7 cellular contexts compared by ENCODE assay signal in the genomic region with DNA sequence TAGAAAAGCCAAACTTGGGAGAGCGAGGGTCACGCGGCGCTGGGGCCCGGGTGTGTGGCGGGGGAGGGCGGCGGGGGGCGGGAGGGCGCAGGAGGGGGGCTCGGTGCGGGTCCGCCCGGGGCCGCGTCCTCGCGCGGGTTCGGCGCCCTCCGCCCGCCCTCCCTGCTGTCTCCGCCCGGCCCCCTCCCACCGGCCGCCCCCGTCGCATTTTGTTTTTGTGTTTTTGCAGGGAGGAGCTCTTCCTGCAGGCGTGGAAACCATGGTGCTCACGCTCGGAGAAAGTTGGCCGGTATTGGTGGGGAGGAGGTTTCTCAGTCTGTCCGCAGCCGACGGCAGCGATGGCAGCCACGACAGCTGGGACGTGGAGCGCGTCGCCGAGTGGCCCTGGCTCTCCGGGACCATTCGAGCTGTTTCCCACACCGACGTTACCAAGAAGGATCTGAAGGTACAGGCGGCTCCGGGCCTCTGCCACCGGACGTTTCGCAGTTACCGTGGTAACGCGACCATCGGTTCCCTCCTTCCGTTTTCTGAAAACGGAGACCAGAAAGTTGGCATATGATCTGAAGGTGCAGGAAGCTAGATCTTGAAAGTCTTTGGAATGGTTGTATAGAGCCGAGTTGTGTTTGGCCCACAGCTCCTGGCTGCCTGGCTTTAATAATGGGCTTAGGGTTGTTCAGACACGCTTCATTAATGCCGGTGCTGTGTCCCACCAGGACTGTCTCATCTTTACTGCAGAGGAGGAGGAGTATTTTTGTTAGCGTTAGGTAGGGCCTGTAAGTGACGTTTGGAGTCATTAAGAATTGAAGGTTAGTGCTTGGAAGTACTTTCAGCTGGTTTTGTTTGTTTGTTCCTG. TPM values are rescaled to one million over a fixed set of nuclear protein-coding genes. Genes with fewer than 3 reads are reported as not detected.
DNase-seq lines count a peak whose midpoint lies in the region; ATAC-seq and TF ChIP-seq lines count a peak whose summit lies in the region.

No MANE protein-coding gene starts in this region.

- peak overlapping the region; percentile 84 for H3K4me3 ChIP-seq in OCI-LY1 (ENCODE audit: low read depth, low read length, poor library complexity, severe bottlenecking)
- H3K4me3 ChIP-seq in muscle layer of duodenum (ENCODE audit: low read depth in 1 of 2, low read length in 2 of 2), result peak overlapping the region; percentile 92 to 99

- H3K4me3 Mint-ChIP-seq in activated T-cell treated with anti-CD3 and anti-CD28 coated beads, Interleukin-2, amount 50 U/mL, for 24 hours, result peak overlapping the region; percentile 89

- no peaks in the 10 kb centered on the region for H4K20me1 ChIP-seq in OCI-LY1 (ENCODE audit: insufficient read depth, low read length)

- H3K79me2 ChIP-seq in OCI-LY1 (ENCODE audit: insufficient read depth, low read length), result peaks cover 42% of the 10 kb centered on the region

- H3F3A ChIP-seq in OCI-LY1 (ENCODE audit: insufficient read depth, low read length), result no peaks in the 10 kb centered on the region

- H3K9ac ChIP-seq in OCI-LY1 (ENCODE audit: low read length), result peak overlapping the region; percentile 65

- ATAC-seq in GM18498 (IDR thresholded peaks at IDR 0.05; ENCODE audit: unreplicated experiment), result peak; percentile 22
- ATAC-seq in HG02943 (IDR thresholded peaks at IDR 0.05; ENCODE audit: low read depth, unreplicated experiment), result peak; percentile 26
- peak; percentile 15 for ATAC-seq in esophagus mucosa

- no peaks in the 10 kb centered on the region for H3K27me3 ChIP-seq in OCI-LY1 (ENCODE audit: insufficient read depth, low read length)
- H3K27me3 ChIP-seq in muscle layer of duodenum (ENCODE audit: low read depth, low read length), result no peaks in the 10 kb centered on the region

- no peaks in the 10 kb centered on the region for H3K9me2 ChIP-seq in OCI-LY1 (ENCODE audit: low read depth, low read length)

- H3K27ac Mint-ChIP-seq in activated T-cell treated with anti-CD3 and anti-CD28 coated beads, Interleukin-2, amount 50 U/mL, for 24 hours, result peak overlapping the region; percentile 98

- H2AFZ ChIP-seq in OCI-LY1 (ENCODE audit: low read length), result no peak overlapping the region

- H3K9me3 ChIP-seq in OCI-LY1 (ENCODE audit: low read length) (peaks cover 16% of the 10 kb centered on the region), muscle layer of duodenum (ENCODE audit: control insufficient read depth in 1 of 2, low read length in 2 of 2) (peaks cover 7 to 9% of the 10 kb centered on the region in 2 donors)

- no peak for TF ChIP-seq CTCF in OCI-LY1 (IDR thresholded peaks at IDR 0.05; ENCODE audit: low read length)

- no peaks in the 10 kb centered on the region for H3K27me3 Mint-ChIP-seq in activated T-cell treated with anti-CD3 and anti-CD28 coated beads, Interleukin-2, amount 50 U/mL, for 24 hours

- H3K27ac ChIP-seq in OCI-LY1 (ENCODE audit: low read depth, low read length, poor library complexity, severe bottlenecking) (peak overlapping the region; percentile 96), muscle layer of duodenum (ENCODE audit: low read length) (peak overlapping the region; percentile 99)

- peak; percentile 77 for DNase-seq in activated T-cell treated with anti-CD3 and anti-CD28 coated beads, Interleukin-2, amount 50 U/mL, for 24 hours
- peak; percentile 24 for DNase-seq in stimulated activated CD8-positive, alpha-beta memory T cell treated with anti-CD3 and anti-CD28 coated beads, Interleukin-7, amount 100 ng/mL, for 24 hours (ENCODE audit: low read depth)

- peaks cover 42% of the 10 kb centered on the region for H3K36me3 ChIP-seq in OCI-LY1 (ENCODE audit: insufficient read depth, low read length)
- H3K36me3 ChIP-seq in muscle layer of duodenum (ENCODE audit: control insufficient read depth in 1 of 2, insufficient read depth in 2 of 2, low read length in 2 of 2), result peaks cover 0 to 8% of the 10 kb centered on the region in 2 donors

- H3K9me3 Mint-ChIP-seq in activated T-cell treated with anti-CD3 and anti-CD28 coated beads, Interleukin-2, amount 50 U/mL, for 24 hours, result peaks cover 15% of the 10 kb centered on the region

- peaks cover 21% of the 10 kb centered on the region for H3K4me1 ChIP-seq in OCI-LY1 (ENCODE audit: insufficient read depth, low read length, severe bottlenecking)
- peaks cover 10 to 39% of the 10 kb centered on the region in 2 donors for H3K4me1 ChIP-seq in muscle layer of duodenum (ENCODE audit: control insufficient read depth in 1 of 2, insufficient read depth in 2 of 2, low read length in 2 of 2)

- H3K4me1 Mint-ChIP-seq in activated T-cell treated with anti-CD3 and anti-CD28 coated beads, Interleukin-2, amount 50 U/mL, for 24 hours (ENCODE audit: low read depth), result peaks cover 56% of the 10 kb centered on the region

- H3K36me3 Mint-ChIP-seq in activated T-cell treated with anti-CD3 and anti-CD28 coated beads, Interleukin-2, amount 50 U/mL, for 24 hours (ENCODE audit: low read depth), result peaks cover 74% of the 10 kb centered on the region

- H3K4me2 ChIP-seq in OCI-LY1 (ENCODE audit: low read length), result peak overlapping the region; percentile 93

RNA-seq across cellular contexts. Expression of a gene that starts 0.8 kb away (rescaled TPM):
- total RNA-seq in esophagus mucosa, result 32.0 TPM

Comparison
In these comparisons a context has a peak if more than half of its experiments do, and no peak if none do; other contexts are left out.
1. Peak in every context shown above with its lines: DNase-seq, ATAC-seq, H3K4me3 ChIP-seq and H3K27ac ChIP-seq.